Comparison of ENCODE assay signal across 11 cellular contexts in the genomic region with DNA sequence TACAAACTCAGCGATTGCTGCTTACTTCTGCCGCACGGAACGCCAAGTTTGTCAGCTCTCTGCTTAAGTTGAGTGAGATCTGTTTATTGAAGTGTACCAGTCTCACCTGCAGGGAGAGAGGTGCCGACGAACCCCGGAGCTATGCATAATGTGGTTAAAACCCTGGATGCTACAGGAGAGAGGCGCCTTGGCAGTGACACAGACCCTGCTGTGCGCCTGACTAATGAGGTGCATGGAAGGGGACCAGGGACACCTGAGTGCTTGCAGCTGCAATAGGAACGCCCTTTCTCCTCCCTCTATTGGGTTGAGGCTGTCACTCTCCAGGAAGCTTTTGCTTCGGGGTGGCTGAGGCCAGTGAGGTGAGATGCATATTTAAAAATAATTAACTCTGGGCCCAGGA. TPM values are rescaled to one million over a fixed set of nuclear protein-coding genes. Genes with fewer than 3 reads are reported as not detected.
DNase-seq lines count a peak whose midpoint lies in the region; ATAC-seq and TF ChIP-seq lines count a peak whose summit lies in the region.
"Had no signal": no experiment of that assay in that cellular context is flagged by ENCODE, and none has a peak within 500 bp of the region (broad histone marks: within the 10 kb centered on the region; RNA-seq: fewer than 3 reads in every experiment).

No MANE protein-coding gene starts in this region.

- no peaks in the 10 kb centered on the region for H3K9me3 Mint-ChIP-seq in activated naive CD8-positive, alpha-beta T cell (ENCODE audit: low read depth)
- H3K9me3 Mint-ChIP-seq in activated naive CD8-positive, alpha-beta T cell treated with anti-CD3 and anti-CD28 coated beads, Interleukin-2, amount 50 U/mL, for 24 hours: no peaks in the 10 kb centered on the region
- no peaks in the 10 kb centered on the region for H3K9me3 Mint-ChIP-seq in memory B cell

- H3K27me3 ChIP-seq in upper lobe of left lung: peaks cover 0 to 27% (median 8%) of the 10 kb centered on the region in 4 donors

- H3K4me1 ChIP-seq in upper lobe of left lung: peaks cover 16 to 22% (median 18%) of the 10 kb centered on the region in 4 donors

- H3K36me3 ChIP-seq in upper lobe of left lung: no peaks in the 10 kb centered on the region

- TF ChIP-seq CTCF in upper lobe of left lung (IDR thresholded peaks at IDR 0.05): no peak

- H3K27me3 Mint-ChIP-seq in activated naive CD8-positive, alpha-beta T cell: peaks cover 43% of the 10 kb centered on the region
- peaks cover 52% of the 10 kb centered on the region for H3K27me3 Mint-ChIP-seq in activated naive CD8-positive, alpha-beta T cell treated with anti-CD3 and anti-CD28 coated beads, Interleukin-2, amount 50 U/mL, for 24 hours
- H3K27me3 Mint-ChIP-seq in T-helper 17 cell (peaks cover 75% of the 10 kb centered on the region), memory B cell (peaks cover 22% of the 10 kb centered on the region)

- TF ChIP-seq POLR2A in upper lobe of left lung (IDR thresholded peaks at IDR 0.05): no peak

- H3K9me3 ChIP-seq in T-helper 17 cell (ENCODE audit: control insufficient read depth, low read length, poor library complexity, severe bottlenecking): no peaks in the 10 kb centered on the region
- H3K9me3 ChIP-seq in upper lobe of left lung: no peaks in the 10 kb centered on the region

- 24 to 44% methylated on average over 10 to 11 of the region's 11 CpGs for WGBS in upper lobe of left lung, 2 donors

- peak overlapping the region in 3 of 4 donors; percentile 52 to 60 (median 55) for H3K4me3 ChIP-seq in upper lobe of left lung

- peaks cover 12% of the 10 kb centered on the region for H3K4me1 Mint-ChIP-seq in activated naive CD8-positive, alpha-beta T cell (ENCODE audit: low read depth)
- peaks cover 12% of the 10 kb centered on the region for H3K4me1 Mint-ChIP-seq in activated naive CD8-positive, alpha-beta T cell treated with anti-CD3 and anti-CD28 coated beads, Interleukin-2, amount 50 U/mL, for 24 hours
- H3K4me1 Mint-ChIP-seq in T-helper 17 cell (peaks cover 9% of the 10 kb centered on the region), memory B cell (peaks cover 14% of the 10 kb centered on the region)

- no peak for TF ChIP-seq EP300 in upper lobe of left lung (IDR thresholded peaks at IDR 0.05)

- no peak overlapping the region for H3K27ac ChIP-seq in upper lobe of left lung

- ATAC-seq in activated naive CD8-positive, alpha-beta T cell treated with anti-CD3 and anti-CD28 coated beads, Interleukin-2, amount 50 U/mL, for 24 hours: no peak
- ATAC-seq in T-helper 17 cell: no peak
- ATAC-seq in memory B cell (ENCODE audit: low read depth): no peak
- no peak for ATAC-seq in upper lobe of left lung (ENCODE audit: low FRiP score in 2 of 2)
- ATAC-seq in HG03460 (IDR thresholded peaks at IDR 0.05; ENCODE audit: unreplicated experiment): no peak

- no peaks in the 10 kb centered on the region for H3K36me3 Mint-ChIP-seq in activated naive CD8-positive, alpha-beta T cell
- H3K36me3 Mint-ChIP-seq in activated naive CD8-positive, alpha-beta T cell treated with anti-CD3 and anti-CD28 coated beads, Interleukin-2, amount 50 U/mL, for 24 hours (ENCODE audit: low read depth): no peaks in the 10 kb centered on the region
- H3K36me3 Mint-ChIP-seq in T-helper 17 cell (ENCODE audit: low read depth) (no peaks in the 10 kb centered on the region), memory B cell (no peaks in the 10 kb centered on the region)

- H3K4me3 Mint-ChIP-seq in activated naive CD8-positive, alpha-beta T cell: peak overlapping the region; percentile 56
- no peak overlapping the region for H3K4me3 Mint-ChIP-seq in activated naive CD8-positive, alpha-beta T cell treated with anti-CD3 and anti-CD28 coated beads, Interleukin-2, amount 50 U/mL, for 24 hours
- H3K4me3 Mint-ChIP-seq in T-helper 17 cell: peak overlapping the region; percentile 71
- peak overlapping the region; percentile 37 for H3K4me3 Mint-ChIP-seq in memory B cell

- DNase-seq in activated naive CD8-positive, alpha-beta T cell treated with anti-CD3 and anti-CD28 coated beads, Interleukin-2, amount 50 U/mL, for 24 hours: no peak
- no peak for DNase-seq in T-helper 17 cell
- DNase-seq in memory B cell (ENCODE audit: low spot score in 2 of 2): no peak
- DNase-seq in upper lobe of left lung: no peak
- no peak for DNase-seq in NCI-H1092 (lab: John Stamatoyannopoulos, UW)
- DNase-seq in mesenteric fat pad (ENCODE audit: low spot score): no peak
- DNase-seq: C1 segment of cervical spinal cord; effector CD8-positive, alpha-beta T cell; kidney glomerular epithelial cell had no signal

- H3K27ac Mint-ChIP-seq in activated naive CD8-positive, alpha-beta T cell: no peak overlapping the region
- no peak overlapping the region for H3K27ac Mint-ChIP-seq in activated naive CD8-positive, alpha-beta T cell treated with anti-CD3 and anti-CD28 coated beads, Interleukin-2, amount 50 U/mL, for 24 hours
- H3K27ac Mint-ChIP-seq in T-helper 17 cell (no peak overlapping the region), memory B cell (no peak overlapping the region)

RNA-seq across cellular contexts. Expression of a gene that starts 1.0 kb away (rescaled TPM):
- total RNA-seq in T-helper 17 cell (not detected), upper lobe of left lung (1 to 10 TPM in 1 of 6 donors, under 1 TPM in 3, not detected in 2; 0.30 to 1.1 (median 0.38) TPM), mesenteric fat pad (not detected)
